Comparison of ENCODE assay signal across 8 cellular contexts in the genomic region with DNA sequence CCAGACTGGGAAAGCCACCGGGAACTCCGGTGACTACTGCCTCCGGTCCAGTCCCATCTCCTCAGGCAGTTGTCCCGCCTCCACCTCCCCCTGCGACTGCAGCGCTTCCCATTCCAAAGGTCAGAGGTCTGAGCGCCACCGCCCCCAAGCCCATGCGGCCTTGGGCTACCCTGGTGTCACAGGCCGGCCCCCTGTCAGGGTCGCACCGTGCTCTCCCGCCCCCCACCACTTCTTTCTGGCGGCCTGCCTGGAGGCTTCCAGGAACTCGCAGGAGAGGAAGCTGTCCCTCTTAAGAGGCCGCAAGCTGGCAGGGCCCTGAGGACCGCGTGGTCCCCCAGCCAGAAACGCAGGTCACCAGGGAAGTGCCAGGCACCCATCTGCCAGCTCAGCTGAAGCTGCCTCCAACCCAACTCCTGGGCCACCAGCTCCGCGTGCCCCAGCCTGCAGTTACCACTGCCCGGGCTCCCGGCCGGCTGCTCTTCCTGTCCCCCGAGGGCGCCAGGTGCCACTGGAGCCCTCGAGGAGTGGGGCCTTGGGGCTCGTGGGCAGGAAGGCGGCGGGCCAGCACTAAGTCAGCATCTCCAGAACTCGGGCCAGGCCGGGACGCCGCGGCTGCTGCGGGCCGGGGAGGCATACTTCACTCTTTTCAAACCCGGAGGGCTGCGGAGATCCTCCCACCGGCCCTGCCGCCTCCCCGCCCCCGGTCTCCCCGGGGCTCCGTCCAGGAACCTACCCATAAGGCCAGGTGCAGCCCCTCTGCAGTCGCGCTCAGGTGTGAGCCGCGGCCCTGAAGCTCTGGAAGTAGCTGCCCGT.
A peak's percentile ranks its signal among the peaks of the same experiment; 100 is the strongest.
DNase-seq lines count a peak whose midpoint lies in the region; ATAC-seq, FAIRE-seq and TF ChIP-seq lines count a peak whose summit lies in the region.

No MANE protein-coding gene starts in this region.

- H3K4me3 ChIP-seq in bronchial epithelial cell (ENCODE audit: low read depth, low read length): peak overlapping the region; percentile 44
- H3K4me3 ChIP-seq in spleen: peak overlapping the region; percentile 44 to 82 (median 56)
- H3K4me3 ChIP-seq in MG63: no peak overlapping the region

- peak overlapping the region; percentile 77 to 91 (median 88) for H3K27ac ChIP-seq in spleen

- H3K36me3 ChIP-seq in bronchial epithelial cell (ENCODE audit: control insufficient read depth, insufficient read depth, low read length) (peaks cover 6% of the 10 kb centered on the region), spleen (peaks cover 0 to 40% (median 19%) of the 10 kb centered on the region in 6 donors), MG63 (no peaks in the 10 kb centered on the region; the same call in 1 of the 2 replicates)

- intact Hi-C loops in spleen (cut with DNase I; ENCODE audit: low total_unique reads): no loop called here

- WGBS in spleen, 5 donors: 1 to 6% (median 2%) methylated on average over 34 to 50 of the region's 50 CpGs

- peaks cover 12 to 69% (median 30%) of the 10 kb centered on the region in 6 donors for H3K4me1 ChIP-seq in spleen

- peak; percentile 47 for ATAC-seq in HG03095 (IDR thresholded peaks at IDR 0.05; ENCODE audit: unreplicated experiment)
- peak; percentile 66 for ATAC-seq in SK-N-SH treated with all-trans-retinoic acid at 6 μM for 48 hours
- ATAC-seq in GM18861 (IDR thresholded peaks at IDR 0.05; ENCODE audit: unreplicated experiment): no peak

- peak; percentile 76 for DNase-seq in GM03348 (ENCODE audit: low spot score)
- DNase-seq in bronchial epithelial cell (ENCODE audit: low read depth): peak; percentile 21
- DNase-seq in iris pigment epithelial cell (ENCODE audit: low read depth): peak; percentile 29
- peak; percentile 89 for DNase-seq in spleen
- DNase-seq in MG63: no peak

- no peak for FAIRE-seq in bronchial epithelial cell (lab: Jason Lieb, UNC)

- TF ChIP-seq CTCF in bronchial epithelial cell (IDR thresholded peaks at IDR 0.05; ENCODE audit: insufficient read depth, low read length, severe bottlenecking): no peak
- TF ChIP-seq CTCF in spleen (IDR thresholded peaks at IDR 0.05 in 8 of 11, conservative IDR thresholded peaks at IDR 0.05 in 3 of 11): no peak

- TF ChIP-seq POLR2A in spleen (IDR thresholded peaks at IDR 0.05): no peak

- H3K9me3 ChIP-seq in spleen (no peaks in the 10 kb centered on the region), MG63 (no peaks in the 10 kb centered on the region)

- H3K27me3 ChIP-seq in bronchial epithelial cell (ENCODE audit: control insufficient read depth, insufficient read depth, low read length) (no peaks in the 10 kb centered on the region), spleen (replicated peaks in 1 of 7) (no peaks in the 10 kb centered on the region), MG63 (no peaks in the 10 kb centered on the region)

TF ChIP-seq in SK-N-SH treated with all-trans-retinoic acid at 6 μM for 48 hours, 23 proteins besides CTCF, POLR2A, EP300 and RAD21 (continues in another document):
- TF ChIP-seq ZFP3 (CRISPR knock-in tag; IDR thresholded peaks at IDR 0.05) (peak; percentile 88), ZNF70 (CRISPR knock-in tag; IDR thresholded peaks at IDR 0.05) (no peak), ESRRG (CRISPR knock-in tag; IDR thresholded peaks at IDR 0.05) (no peak), ARNTL (CRISPR knock-in tag; IDR thresholded peaks at IDR 0.05; ENCODE audit: borderline replicate concordance, low read depth) (no peak), GLIS3 (CRISPR knock-in tag; IDR thresholded peaks at IDR 0.05) (no peak; the same call in 1 of the 2 replicates), SNAI2 (CRISPR knock-in tag; IDR thresholded peaks at IDR 0.05) (peak; percentile 61; the same call in 1 of the 2 replicates), OSR1 (CRISPR knock-in tag; IDR thresholded peaks at IDR 0.05) (no peak), ZFP30 (CRISPR knock-in tag; IDR thresholded peaks at IDR 0.05) (no peak), TOX (CRISPR knock-in tag; IDR thresholded peaks at IDR 0.05; ENCODE audit: borderline replicate concordance) (no peak), TCF4 (CRISPR knock-in tag; IDR thresholded peaks at IDR 0.05; ENCODE audit: borderline replicate concordance) (no peak; the same call in 1 of the 2 replicates), ZC3H10 (CRISPR knock-in tag; IDR thresholded peaks at IDR 0.05) (no peak), PPARA (CRISPR knock-in tag; IDR thresholded peaks at IDR 0.05; ENCODE audit: borderline replicate concordance) (no peak), CSDC2 (CRISPR knock-in tag; IDR thresholded peaks at IDR 0.05) (0 out of 2 replicates have a peak, but pooled peaks have one; percentile 45), BACH2 (CRISPR knock-in tag; IDR thresholded peaks at IDR 0.05; ENCODE audit: borderline replicate concordance) (no peak), ISL1 (CRISPR knock-in tag; IDR thresholded peaks at IDR 0.05) (no peak), ZNF565 (CRISPR knock-in tag; conservative IDR thresholded peaks at IDR 0.05; ENCODE audit: low read depth) (no peak), RARB (CRISPR knock-in tag; IDR thresholded peaks at IDR 0.05) (no peak)
- TF ChIP-seq, protein P1, sequence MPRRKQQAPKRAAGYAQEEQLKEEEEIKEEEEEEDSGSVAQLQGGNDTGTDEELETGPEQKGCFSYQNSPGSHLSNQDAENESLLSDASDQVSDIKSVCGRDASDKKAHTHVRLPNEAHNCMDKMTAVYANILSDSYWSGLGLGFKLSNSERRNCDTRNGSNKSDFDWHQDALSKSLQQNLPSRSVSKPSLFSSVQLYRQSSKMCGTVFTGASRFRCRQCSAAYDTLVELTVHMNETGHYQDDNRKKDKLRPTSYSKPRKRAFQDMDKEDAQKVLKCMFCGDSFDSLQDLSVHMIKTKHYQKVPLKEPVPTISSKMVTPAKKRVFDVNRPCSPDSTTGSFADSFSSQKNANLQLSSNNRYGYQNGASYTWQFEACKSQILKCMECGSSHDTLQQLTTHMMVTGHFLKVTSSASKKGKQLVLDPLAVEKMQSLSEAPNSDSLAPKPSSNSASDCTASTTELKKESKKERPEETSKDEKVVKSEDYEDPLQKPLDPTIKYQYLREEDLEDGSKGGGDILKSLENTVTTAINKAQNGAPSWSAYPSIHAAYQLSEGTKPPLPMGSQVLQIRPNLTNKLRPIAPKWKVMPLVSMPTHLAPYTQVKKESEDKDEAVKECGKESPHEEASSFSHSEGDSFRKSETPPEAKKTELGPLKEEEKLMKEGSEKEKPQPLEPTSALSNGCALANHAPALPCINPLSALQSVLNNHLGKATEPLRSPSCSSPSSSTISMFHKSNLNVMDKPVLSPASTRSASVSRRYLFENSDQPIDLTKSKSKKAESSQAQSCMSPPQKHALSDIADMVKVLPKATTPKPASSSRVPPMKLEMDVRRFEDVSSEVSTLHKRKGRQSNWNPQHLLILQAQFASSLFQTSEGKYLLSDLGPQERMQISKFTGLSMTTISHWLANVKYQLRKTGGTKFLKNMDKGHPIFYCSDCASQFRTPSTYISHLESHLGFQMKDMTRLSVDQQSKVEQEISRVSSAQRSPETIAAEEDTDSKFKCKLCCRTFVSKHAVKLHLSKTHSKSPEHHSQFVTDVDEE (CRISPR knock-in tag; IDR thresholded peaks at IDR 0.05): 0 out of 2 replicates have a peak, but pooled peaks have one; percentile 67
- TF ChIP-seq, protein P2, sequence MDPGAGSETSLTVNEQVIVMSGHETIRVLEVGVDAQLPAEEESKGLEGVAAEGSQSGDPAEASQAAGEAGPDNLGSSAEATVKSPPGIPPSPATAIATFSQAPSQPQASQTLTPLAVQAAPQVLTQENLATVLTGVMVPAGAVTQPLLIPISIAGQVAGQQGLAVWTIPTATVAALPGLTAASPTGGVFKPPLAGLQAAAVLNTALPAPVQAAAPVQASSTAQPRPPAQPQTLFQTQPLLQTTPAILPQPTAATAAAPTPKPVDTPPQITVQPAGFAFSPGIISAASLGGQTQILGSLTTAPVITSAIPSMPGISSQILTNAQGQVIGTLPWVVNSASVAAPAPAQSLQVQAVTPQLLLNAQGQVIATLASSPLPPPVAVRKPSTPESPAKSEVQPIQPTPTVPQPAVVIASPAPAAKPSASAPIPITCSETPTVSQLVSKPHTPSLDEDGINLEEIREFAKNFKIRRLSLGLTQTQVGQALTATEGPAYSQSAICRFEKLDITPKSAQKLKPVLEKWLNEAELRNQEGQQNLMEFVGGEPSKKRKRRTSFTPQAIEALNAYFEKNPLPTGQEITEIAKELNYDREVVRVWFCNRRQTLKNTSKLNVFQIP (CRISPR knock-in tag; IDR thresholded peaks at IDR 0.05; ENCODE audit: borderline replicate concordance, low read depth): no peak
- TF ChIP-seq, protein P3, sequence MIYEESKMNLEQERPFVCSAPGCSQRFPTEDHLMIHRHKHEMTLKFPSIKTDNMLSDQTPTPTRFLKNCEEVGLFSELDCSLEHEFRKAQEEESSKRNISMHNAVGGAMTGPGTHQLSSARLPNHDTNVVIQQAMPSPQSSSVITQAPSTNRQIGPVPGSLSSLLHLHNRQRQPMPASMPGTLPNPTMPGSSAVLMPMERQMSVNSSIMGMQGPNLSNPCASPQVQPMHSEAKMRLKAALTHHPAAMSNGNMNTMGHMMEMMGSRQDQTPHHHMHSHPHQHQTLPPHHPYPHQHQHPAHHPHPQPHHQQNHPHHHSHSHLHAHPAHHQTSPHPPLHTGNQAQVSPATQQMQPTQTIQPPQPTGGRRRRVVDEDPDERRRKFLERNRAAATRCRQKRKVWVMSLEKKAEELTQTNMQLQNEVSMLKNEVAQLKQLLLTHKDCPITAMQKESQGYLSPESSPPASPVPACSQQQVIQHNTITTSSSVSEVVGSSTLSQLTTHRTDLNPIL (CRISPR knock-in tag; IDR thresholded peaks at IDR 0.05; ENCODE audit: low read depth): no peak
- TF ChIP-seq, protein P4, sequence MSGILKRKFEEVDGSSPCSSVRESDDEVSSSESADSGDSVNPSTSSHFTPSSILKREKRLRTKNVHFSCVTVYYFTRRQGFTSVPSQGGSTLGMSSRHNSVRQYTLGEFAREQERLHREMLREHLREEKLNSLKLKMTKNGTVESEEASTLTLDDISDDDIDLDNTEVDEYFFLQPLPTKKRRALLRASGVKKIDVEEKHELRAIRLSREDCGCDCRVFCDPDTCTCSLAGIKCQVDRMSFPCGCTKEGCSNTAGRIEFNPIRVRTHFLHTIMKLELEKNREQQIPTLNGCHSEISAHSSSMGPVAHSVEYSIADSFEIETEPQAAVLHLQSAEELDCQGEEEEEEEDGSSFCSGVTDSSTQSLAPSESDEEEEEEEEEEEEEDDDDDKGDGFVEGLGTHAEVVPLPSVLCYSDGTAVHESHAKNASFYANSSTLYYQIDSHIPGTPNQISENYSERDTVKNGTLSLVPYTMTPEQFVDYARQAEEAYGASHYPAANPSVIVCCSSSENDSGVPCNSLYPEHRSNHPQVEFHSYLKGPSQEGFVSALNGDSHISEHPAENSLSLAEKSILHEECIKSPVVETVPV (CRISPR knock-in tag; IDR thresholded peaks at IDR 0.05): no peak
